Comparison of ENCODE assay signal across 10 cellular contexts in the genomic region with DNA sequence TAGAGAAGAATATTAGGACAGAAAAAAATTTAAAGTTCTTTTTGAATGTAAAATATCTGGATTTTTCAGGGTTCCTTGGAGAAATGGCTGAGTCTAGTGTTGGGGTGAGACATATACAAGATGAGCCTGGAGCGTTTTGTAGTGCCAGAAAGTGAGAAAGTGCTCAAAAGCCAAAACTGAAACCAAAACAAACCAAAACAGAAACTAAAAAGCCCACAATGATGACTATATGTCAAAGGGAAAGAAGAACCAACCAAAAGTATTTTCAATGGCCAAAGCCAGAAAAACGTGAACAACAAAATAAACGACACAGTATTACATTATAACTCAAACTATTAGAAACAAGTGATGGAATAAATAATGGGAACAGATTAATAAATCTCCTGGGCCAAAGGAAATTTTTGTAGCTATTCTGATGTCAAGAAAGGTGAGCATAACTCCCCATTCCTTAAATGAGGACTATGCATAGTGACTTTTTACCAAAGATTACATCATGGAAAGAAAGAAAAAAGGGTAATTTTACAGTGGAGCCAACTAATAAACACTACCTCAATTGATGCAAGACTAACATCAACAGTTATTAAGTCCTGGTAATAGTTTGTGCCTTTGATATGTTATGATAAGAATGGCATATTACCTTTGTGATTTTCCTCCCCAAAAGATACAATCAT.
DNase-seq lines count a peak whose midpoint lies in the region; ATAC-seq and TF ChIP-seq lines count a peak whose summit lies in the region.
"Had no signal": no experiment of that assay in that cellular context is flagged by ENCODE, and none has a peak within 500 bp of the region (broad histone marks: within the 10 kb centered on the region; RNA-seq: fewer than 3 reads in every experiment).

No MANE protein-coding gene starts in this region.

- no peaks in the 10 kb centered on the region for H3K9me3 ChIP-seq in naive thymus-derived CD4-positive, alpha-beta T cell (ENCODE audit: control insufficient read depth in 2 of 3, low read length in 3 of 3)
- H3K9me3 ChIP-seq: left lung had no signal

- H3K9me3 Mint-ChIP-seq in naive thymus-derived CD4-positive, alpha-beta T cell, result peaks cover 0 to 16% (median 0%) of the 10 kb centered on the region in 11 donors

- TF ChIP-seq POLR2A in NB4 (IDR thresholded peaks at IDR 0.05; ENCODE audit: extremely low read depth, insufficient read length), result no peak

- ATAC-seq in HG02642 (IDR thresholded peaks at IDR 0.05; ENCODE audit: poor library complexity, unreplicated experiment), result peak; percentile 99
- no peak for ATAC-seq in naive thymus-derived CD4-positive, alpha-beta T cell
- ATAC-seq: left lung had no signal

- TF ChIP-seq CTCF in NB4 (IDR thresholded peaks at IDR 0.05; ENCODE audit: low read depth, low read length), result no peak

- peak overlapping the region in 1 of 9 donors; percentile 74 for H3K27ac Mint-ChIP-seq in naive thymus-derived CD4-positive, alpha-beta T cell

- H3K4me3 Mint-ChIP-seq in naive thymus-derived CD4-positive, alpha-beta T cell, result peak overlapping the region in 6 of 10 donors; percentile 45 to 77 (median 60)

- H3K36me3 ChIP-seq in naive thymus-derived CD4-positive, alpha-beta T cell (ENCODE audit: control insufficient read depth in 2 of 3, insufficient read depth in 3 of 3, low read length in 3 of 3), result no peaks in the 10 kb centered on the region
- H3K36me3 ChIP-seq: left lung had no signal

- no peaks in the 10 kb centered on the region for H3K27me3 Mint-ChIP-seq in naive thymus-derived CD4-positive, alpha-beta T cell

- no peaks in the 10 kb centered on the region for H3K36me3 Mint-ChIP-seq in naive thymus-derived CD4-positive, alpha-beta T cell

- H3K27me3 ChIP-seq in naive thymus-derived CD4-positive, alpha-beta T cell (ENCODE audit: control insufficient read depth in 2 of 2, insufficient read depth in 2 of 2, low read length in 2 of 2), result no peaks in the 10 kb centered on the region
- H3K27me3 ChIP-seq: left lung had no signal

- H3K4me3 ChIP-seq in NB4 (ENCODE audit: low read depth, low read length), result no peak overlapping the region
- H3K4me3 ChIP-seq in naive thymus-derived CD4-positive, alpha-beta T cell (ENCODE audit: low read length), result no peak overlapping the region
- H3K4me3 ChIP-seq: left lung had no signal

- CTCF ChIA-PET in naive thymus-derived CD4-positive, alpha-beta T cell (lab: Charles Lee), result no interaction called here

- no peak overlapping the region for H3K27ac ChIP-seq in naive thymus-derived CD4-positive, alpha-beta T cell (ENCODE audit: low read depth, low read length)
- H3K27ac ChIP-seq: 22Rv1, left lung had no signal

- peaks cover 0 to 8% (median 0%) of the 10 kb centered on the region in 7 donors for H3K4me1 Mint-ChIP-seq in naive thymus-derived CD4-positive, alpha-beta T cell

- DNase-seq in DMS53 (lab: John Stamatoyannopoulos, UW) (peak; percentile 4), DMS53 treated with DMSO at 0.1 percent for 48 hours (lab: John Stamatoyannopoulos, UW; ENCODE audit: unreplicated experiment) (no peak), NB4 (ENCODE audit: low read depth) (peak; percentile 22), NCI-H226 (no peak)
- peak in 1 of 9 donors; percentile 1 for DNase-seq in naive thymus-derived CD4-positive, alpha-beta T cell
- no peak for DNase-seq in stimulated activated CD4-positive, alpha-beta T cell treated with anti-CD3 and anti-CD28 coated beads, Interleukin-4, amount 100 ng/mL, for 24 hours
- no peak for DNase-seq in activated T-cell treated with anti-CD3 and anti-CD28 coated beads, Interleukin-2, amount 50 U/mL, for 48 hours
- DNase-seq: left lung had no signal

- POLR2A ChIA-PET in naive thymus-derived CD4-positive, alpha-beta T cell (lab: Charles Lee), result no interaction called here

- intact Hi-C loops in naive thymus-derived CD4-positive, alpha-beta T cell (cut with micrococcal nuclease), result no loop called here

- H3K4me1 ChIP-seq in naive thymus-derived CD4-positive, alpha-beta T cell (ENCODE audit: control insufficient read depth in 2 of 2, insufficient read depth in 2 of 2, low read length in 2 of 2), result no peaks in the 10 kb centered on the region
- H3K4me1 ChIP-seq: left lung had no signal

Comparison
In these comparisons a context has a peak if more than half of its experiments do, and no peak if none do; other contexts are left out.
1. DNase-seq: peak in DMS53 (single experiment) and NB4 (single experiment); none in DMS53 treated with DMSO at 0.1 percent for 48 hours (single experiment), stimulated activated CD4-positive, alpha-beta T cell treated with anti-CD3 and anti-CD28 coated beads, Interleukin-4, amount 100 ng/mL, for 24 hours (single experiment), NCI-H226 (single experiment) and activated T-cell treated with anti-CD3 and anti-CD28 coated beads, Interleukin-2, amount 50 U/mL, for 48 hours (0 of 2).